22 cellular contexts compared by ENCODE assay signal in the genomic region with DNA sequence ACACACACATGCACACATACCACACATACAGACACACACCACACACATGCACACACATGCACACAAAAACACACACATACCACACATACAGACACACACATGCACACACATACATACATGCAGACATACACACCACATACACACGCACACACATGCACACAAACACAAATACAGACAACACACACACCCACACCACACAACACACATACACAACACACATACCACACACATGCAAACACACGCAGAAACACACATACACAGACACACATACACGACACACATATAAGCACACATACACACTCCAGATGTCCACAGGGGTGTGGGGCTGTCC.
DNase-seq lines count a peak whose midpoint lies in the region; ATAC-seq, FAIRE-seq and TF ChIP-seq lines count a peak whose summit lies in the region.
"Had no signal": no experiment of that assay in that cellular context is flagged by ENCODE, and none has a peak within 500 bp of the region (broad histone marks: within the 10 kb centered on the region; RNA-seq: fewer than 3 reads in every experiment).

No MANE protein-coding gene starts in this region.

- CTCF ChIA-PET in activated naive CD4-positive, alpha-beta T cell treated with anti-CD3 and anti-CD28 coated beads, Interleukin-2, amount 10 ng/mL, durations not matched to agents 7 days and 5 days (lab: Charles Lee): no interaction called here
- CTCF ChIA-PET in WTC11 (lab: Charles Lee): interaction anchor here (0.8 to 1.6 kb wide), 11 partner anchors 9 to 170 kb away, joined by 3 to 8 read pairs (median 3); no protein-coding TSS in a partner anchor

- no peaks in the 10 kb centered on the region for H3K9me3 ChIP-seq in Peyer's patch
- H3K9me3 ChIP-seq: HAP-1 had no signal

- no peaks in the 10 kb centered on the region for H3K27me3 ChIP-seq in Peyer's patch

- no peaks in the 10 kb centered on the region for H3K36me3 Mint-ChIP-seq in activated naive CD4-positive, alpha-beta T cell treated with anti-CD3 and anti-CD28 coated beads, Interleukin-2, amount 10 ng/mL, durations not matched to agents 7 days and 5 days
- H3K36me3 Mint-ChIP-seq in activated naive CD8-positive, alpha-beta T cell treated with anti-CD3 and anti-CD28 coated beads, Interleukin-2, amount 50 U/mL, for 24 hours (ENCODE audit: low read depth): no peaks in the 10 kb centered on the region
- H3K36me3 Mint-ChIP-seq in WTC11: peaks cover 8% of the 10 kb centered on the region; the same call in 1 of the 2 replicates
- H3K36me3 Mint-ChIP-seq: CD14-positive monocyte; CD8-positive, alpha-beta T cell had no signal

- POLR2A ChIA-PET in WTC11 (lab: Charles Lee): no interaction called here

- DNase-seq in activated naive CD4-positive, alpha-beta T cell treated with anti-CD3 and anti-CD28 coated beads, Interleukin-2, amount 10 ng/mL, durations not matched to agents 7 days and 5 days: peak; percentile 5
- DNase-seq in activated naive CD4-positive, alpha-beta T cell treated with anti-CD3 and anti-CD28 coated beads, Interleukin-2, amount 50 U/mL, for 16 hours: no peak
- DNase-seq in GM18507 (ENCODE audit: extremely low spot score, insufficient read length, low read depth) (no peak), Peyer's patch (peak in 2 of 3 donors; percentile 2 to 8), posterior vena cava (ENCODE audit: low spot score) (peak; percentile 24), WTC11 (ENCODE audit: low spot score) (no peak)
- no peak for DNase-seq in activated naive CD8-positive, alpha-beta T cell treated with anti-CD3 and anti-CD28 coated beads, Interleukin-2, amount 50 U/mL, for 24 hours
- DNase-seq: ACHN; CD8-positive, alpha-beta T cell; COR-L47; DMS153; DMS79 treated with DMSO at 0.1 percent for 48 hours; EL; HFFc6 had no signal

- no peak overlapping the region for H3K27ac ChIP-seq in Peyer's patch

- intact Hi-C loops in posterior vena cava (cut with DNase I): no loop called here

- H3K9me3 Mint-ChIP-seq in activated naive CD4-positive, alpha-beta T cell treated with anti-CD3 and anti-CD28 coated beads, Interleukin-2, amount 10 ng/mL, durations not matched to agents 7 days and 5 days: no peaks in the 10 kb centered on the region
- H3K9me3 Mint-ChIP-seq in activated naive CD8-positive, alpha-beta T cell treated with anti-CD3 and anti-CD28 coated beads, Interleukin-2, amount 50 U/mL, for 24 hours: no peaks in the 10 kb centered on the region
- H3K9me3 Mint-ChIP-seq in WTC11: peaks cover 16% of the 10 kb centered on the region
- H3K9me3 Mint-ChIP-seq: CD8-positive, alpha-beta T cell had no signal

- ATAC-seq in activated naive CD8-positive, alpha-beta T cell treated with anti-CD3 and anti-CD28 coated beads, Interleukin-2, amount 50 U/mL, for 24 hours: no peak
- ATAC-seq in HG03095 (IDR thresholded peaks at IDR 0.05; ENCODE audit: unreplicated experiment): no peak
- ATAC-seq in WTC11: no peak
- ATAC-seq: CD8-positive, alpha-beta T cell had no signal

- no peak for TF ChIP-seq CTCF in Peyer's patch (IDR thresholded peaks at IDR 0.05)
- TF ChIP-seq CTCF in WTC11 (IDR thresholded peaks at IDR 0.05): no peak

- H3K4me1 Mint-ChIP-seq in activated naive CD4-positive, alpha-beta T cell treated with anti-CD3 and anti-CD28 coated beads, Interleukin-2, amount 10 ng/mL, durations not matched to agents 7 days and 5 days: no peaks in the 10 kb centered on the region
- H3K4me1 Mint-ChIP-seq in activated naive CD8-positive, alpha-beta T cell treated with anti-CD3 and anti-CD28 coated beads, Interleukin-2, amount 50 U/mL, for 24 hours: no peaks in the 10 kb centered on the region
- H3K4me1 Mint-ChIP-seq in WTC11: peaks cover 9% of the 10 kb centered on the region
- H3K4me1 Mint-ChIP-seq: B cell, CD14-positive monocyte had no signal

- H3K36me3 ChIP-seq in Peyer's patch: no peaks in the 10 kb centered on the region
- H3K36me3 ChIP-seq: HAP-1 had no signal

- H3K27ac Mint-ChIP-seq in activated naive CD4-positive, alpha-beta T cell treated with anti-CD3 and anti-CD28 coated beads, Interleukin-2, amount 10 ng/mL, durations not matched to agents 7 days and 5 days: no peak overlapping the region
- no peak overlapping the region for H3K27ac Mint-ChIP-seq in activated naive CD8-positive, alpha-beta T cell treated with anti-CD3 and anti-CD28 coated beads, Interleukin-2, amount 50 U/mL, for 24 hours
- no peak overlapping the region for H3K27ac Mint-ChIP-seq in WTC11
- H3K27ac Mint-ChIP-seq: B cell; CD14-positive monocyte; CD8-positive, alpha-beta T cell; GM23338; HFFc6 had no signal

- no peak for TF ChIP-seq POLR2A in Peyer's patch (IDR thresholded peaks at IDR 0.05)

- no peak overlapping the region for H3K4me3 ChIP-seq in Peyer's patch
- H3K4me3 ChIP-seq: GM23338, HAP-1 had no signal

- FAIRE-seq in GM18507 (lab: Jason Lieb, UNC): peak; percentile 46
- FAIRE-seq: D721Med, G401.6, GM12891 had no signal

- no peak overlapping the region for H3K4me3 Mint-ChIP-seq in activated naive CD4-positive, alpha-beta T cell treated with anti-CD3 and anti-CD28 coated beads, Interleukin-2, amount 10 ng/mL, durations not matched to agents 7 days and 5 days
- no peak overlapping the region for H3K4me3 Mint-ChIP-seq in activated naive CD8-positive, alpha-beta T cell treated with anti-CD3 and anti-CD28 coated beads, Interleukin-2, amount 50 U/mL, for 24 hours
- H3K4me3 Mint-ChIP-seq in WTC11: no peak overlapping the region
- H3K4me3 Mint-ChIP-seq: B cell; CD14-positive monocyte; CD8-positive, alpha-beta T cell; GM23338; HFFc6 had no signal

- H3K4me1 ChIP-seq in Peyer's patch: no peaks in the 10 kb centered on the region
- H3K4me1 ChIP-seq: HAP-1 had no signal

- no peaks in the 10 kb centered on the region for H3K27me3 Mint-ChIP-seq in activated naive CD4-positive, alpha-beta T cell treated with anti-CD3 and anti-CD28 coated beads, Interleukin-2, amount 10 ng/mL, durations not matched to agents 7 days and 5 days
- H3K27me3 Mint-ChIP-seq in activated naive CD8-positive, alpha-beta T cell treated with anti-CD3 and anti-CD28 coated beads, Interleukin-2, amount 50 U/mL, for 24 hours: no peaks in the 10 kb centered on the region
- H3K27me3 Mint-ChIP-seq in WTC11 (ENCODE audit: low read depth): no peaks in the 10 kb centered on the region
- H3K27me3 Mint-ChIP-seq: B cell had no signal

TF ChIP-seq in WTC11, 78 proteins besides CTCF, POLR2A, EP300 and RAD21:
- TF ChIP-seq ZNF219 (CRISPR knock-in tag; IDR thresholded peaks at IDR 0.05; ENCODE audit: borderline replicate concordance) (no peak), ZNF396 (CRISPR knock-in tag; IDR thresholded peaks at IDR 0.05; ENCODE audit: borderline replicate concordance) (no peak), FOXP1 (CRISPR knock-in tag; IDR thresholded peaks at IDR 0.05; ENCODE audit: borderline replicate concordance) (no peak), SMAD3 (CRISPR knock-in tag; IDR thresholded peaks at IDR 0.05; ENCODE audit: borderline replicate concordance) (no peak), OVOL2 (CRISPR knock-in tag; IDR thresholded peaks at IDR 0.05; ENCODE audit: borderline replicate concordance) (no peak)
TF ChIP-seq in WTC11: peak in this region for 0.

Comparison
In these comparisons a context has a peak if more than half of its experiments do, and no peak if none do; other contexts are left out.
1. DNase-seq: peak in activated naive CD4-positive, alpha-beta T cell treated with anti-CD3 and anti-CD28 coated beads, Interleukin-2, amount 10 ng/mL, durations not matched to agents 7 days and 5 days (single experiment), Peyer's patch (2 of 3) and posterior vena cava (single experiment); none in activated naive CD4-positive, alpha-beta T cell treated with anti-CD3 and anti-CD28 coated beads, Interleukin-2, amount 50 U/mL, for 16 hours (single experiment), GM18507 (single experiment), activated naive CD8-positive, alpha-beta T cell treated with anti-CD3 and anti-CD28 coated beads, Interleukin-2, amount 50 U/mL, for 24 hours (single experiment) and WTC11 (single experiment).